ENCODE assay signal across 16 cellular contexts in genomic region chr5:573206-573605, GRCh38. TPM values are rescaled to one million over a fixed set of nuclear protein-coding genes. Genes with fewer than 3 reads are reported as not detected.
DNase-seq lines count a peak whose midpoint lies in the region; ATAC-seq, FAIRE-seq and TF ChIP-seq lines count a peak whose summit lies in the region.
"Had no signal": no experiment of that assay in that cellular context is flagged by ENCODE, and none has a peak within 500 bp of the region (broad histone marks: within the 10 kb centered on the region; RNA-seq: fewer than 3 reads in every experiment).

No MANE protein-coding gene starts in this region.

- H3F3A ChIP-seq in MM.1S (ENCODE audit: insufficient read depth, low read length), result no peaks in the 10 kb centered on the region

- in situ Hi-C loops in HepG2 (cut with HindIII; ENCODE audit: extremely low pct_ligation_motif_present, low pct_unique_long_range_greater_than_20kb), result no loop called here

- no peaks in the 10 kb centered on the region for H3K36me3 ChIP-seq in sigmoid colon
- H3K36me3 ChIP-seq in MM.1S (replicated peaks; ENCODE audit: insufficient read depth, low read length), result no peaks in the 10 kb centered on the region
- H3K36me3 ChIP-seq in HepG2 (replicated peaks in 1 of 2; ENCODE audit: control insufficient read depth in 1 of 2, insufficient read depth in 2 of 2, low read length in 2 of 2), result no peaks in the 10 kb centered on the region
- H3K36me3 ChIP-seq: BLaER1 had no signal

- WGBS in sigmoid colon, 2 donors, result 95% methylated on average over 12 of the region's 12 CpGs
- WGBS in HepG2 (ENCODE audit: low lambda C conversion rate), result 59% methylated on average over 12 of the region's 12 CpGs

- no peak for ATAC-seq in HepG2

- CTCF ChIA-PET in HepG2 (lab: Yijun Ruan, JAX; ENCODE audit: low intra/inter-chr PET ratio, low total read pairs), result no interaction called here

- TF ChIP-seq CTCF in sigmoid colon (IDR thresholded peaks at IDR 0.05), result no peak
- no peak for TF ChIP-seq CTCF in MM.1S (IDR thresholded peaks at IDR 0.05; ENCODE audit: low read length)
- no peak for TF ChIP-seq CTCF in HepG2 (CRISPR knock-in tag; IDR thresholded peaks at IDR 0.05)

- DNase-seq in NCI-H345 (lab: John Stamatoyannopoulos, UW) (peak; percentile 34), NCI-H345 treated with DMSO at 0.1 percent for 48 hours (lab: John Stamatoyannopoulos, UW; ENCODE audit: unreplicated experiment) (no peak), NCI-H69 (lab: John Stamatoyannopoulos, UW) (peak; percentile 27), mesenteric fat pad (ENCODE audit: low spot score) (peak; percentile 33), sigmoid colon (peak; percentile 14), islet precursor cell (no peak), MM.1S (no peak), HepG2 (ENCODE audit: low spot score) (no peak)
- DNase-seq: 8988T; CD4-positive, alpha-beta memory T cell; GDM1; HCEC 1CT had no signal

- peaks cover 4 to 57% (median 8%) of the 10 kb centered on the region in 3 donors for H3K27me3 ChIP-seq in sigmoid colon
- H3K27me3 ChIP-seq in MM.1S (replicated peaks; ENCODE audit: insufficient read depth, low read length), result peaks cover 26% of the 10 kb centered on the region
- H3K27me3 ChIP-seq in HepG2 (ENCODE audit: control insufficient read depth in 1 of 2, insufficient read depth in 2 of 2, low read length in 2 of 2), result peaks cover 4 to 65% of the 10 kb centered on the region in 2 experiments
- H3K27me3 ChIP-seq: BLaER1 had no signal

- intact Hi-C loops in sigmoid colon (cut with DNase I) (no loop called here), HepG2 (cut with micrococcal nuclease; ENCODE audit: unreplicated experiment) (no loop called here)

- TF ChIP-seq RAD21 in HepG2 (CRISPR knock-in tag; IDR thresholded peaks at IDR 0.05), result no peak

- H3K27ac ChIP-seq in sigmoid colon, result no peak overlapping the region
- H3K27ac ChIP-seq in MM.1S (ENCODE audit: low read length), result no peak overlapping the region
- no peak overlapping the region for H3K27ac ChIP-seq in HepG2 (ENCODE audit: extremely low read length, insufficient read depth, low read length)
- H3K27ac ChIP-seq: BLaER1 had no signal

- peaks cover 2 to 21% (median 11%) of the 10 kb centered on the region in 4 donors for H3K9me3 ChIP-seq in sigmoid colon
- no peaks in the 10 kb centered on the region for H3K9me3 ChIP-seq in MM.1S (replicated peaks; ENCODE audit: insufficient read depth, low read length)
- H3K9me3 ChIP-seq in HepG2 (ENCODE audit: low read length), result peaks cover 5% of the 10 kb centered on the region; the same call in 1 of the 2 replicates

- H3K9ac ChIP-seq in MM.1S (ENCODE audit: low read length), result no peak overlapping the region
- H3K9ac ChIP-seq in HepG2 (ENCODE audit: insufficient read depth, low read depth, low read length), result no peak overlapping the region
- H3K9ac ChIP-seq: BLaER1 had no signal

- TF ChIP-seq EP300 in sigmoid colon (IDR thresholded peaks at IDR 0.05) (no peak), HepG2 (IDR thresholded peaks at IDR 0.05; ENCODE audit: low read depth in 2 of 2, low read length in 2 of 2) (no peak), HepG2 (CRISPR knock-in tag; IDR thresholded peaks at IDR 0.05; ENCODE audit: borderline replicate concordance) (no peak)

- no peaks in the 10 kb centered on the region for H3K9me2 ChIP-seq in MM.1S (replicated peaks; ENCODE audit: insufficient read depth, low read length)

- H3K4me1 ChIP-seq in sigmoid colon (no peaks in the 10 kb centered on the region), MM.1S (ENCODE audit: low read length) (no peaks in the 10 kb centered on the region), HepG2 (ENCODE audit: insufficient read depth, low read length) (no peaks in the 10 kb centered on the region)

- H3K79me2 ChIP-seq in MM.1S (ENCODE audit: low read length) (no peaks in the 10 kb centered on the region), HepG2 (ENCODE audit: insufficient read depth, low read length) (no peaks in the 10 kb centered on the region)

- H3K4me2 ChIP-seq in MM.1S (ENCODE audit: low read depth, low read length) (no peak overlapping the region), HepG2 (ENCODE audit: low read depth, low read length) (no peak overlapping the region)

- no peak for TF ChIP-seq POLR2A in sigmoid colon (IDR thresholded peaks at IDR 0.05)
- no peak for TF ChIP-seq POLR2A in HepG2 (IDR thresholded peaks at IDR 0.05; ENCODE audit: insufficient read depth in 1 of 2, low read depth in 2 of 2, low read length in 2 of 2)

- H2AFZ ChIP-seq in MM.1S (ENCODE audit: low read length) (no peak overlapping the region), HepG2 (ENCODE audit: low read length) (no peak overlapping the region)

- POLR2A ChIA-PET in HepG2 (lab: Yijun Ruan, JAX), result no interaction called here

- H3K4me3 ChIP-seq in sigmoid colon (no peak overlapping the region), MM.1S (ENCODE audit: low read length) (no peak overlapping the region), HepG2 (replicated peaks in 1 of 3; ENCODE audit: insufficient read depth in 1 of 3, low read depth in 2 of 3, low read length in 3 of 3) (no peak overlapping the region)
- H3K4me3 ChIP-seq: BLaER1 had no signal

- FAIRE-seq in HepG2 (lab: Jason Lieb, UNC), result no peak
- FAIRE-seq: GM12892, GM18507, H1 had no signal

- BruUV-seq in HepG2 (replicated peaks; lab: Mats Ljungman, UMichigan), result no TSS peak

- H4K20me1 ChIP-seq in MM.1S (ENCODE audit: insufficient read depth, low read length) (no peaks in the 10 kb centered on the region), HepG2 (ENCODE audit: insufficient read depth, low read length) (no peaks in the 10 kb centered on the region)
- H4K20me1 ChIP-seq: BLaER1 had no signal

RNA-seq across cellular contexts. Expression of gene CEP72, which starts 38.9 kb away (rescaled TPM):
- 2.0 TPM for total RNA-seq in mesenteric fat pad
- 1 to 10 TPM in 2 of 4 donors, under 1 TPM in 2; 0.36 to 5.0 (median 1.4) TPM for total RNA-seq in sigmoid colon
- 1 to 10 TPM in 2 of 3 donors, under 1 TPM in 1; 0.60 to 7.1 (median 1.6) TPM for polyA plus RNA-seq in sigmoid colon
- 8.1 and 9.4 TPM in 2 replicates for total RNA-seq in HepG2 (2016; rRNA removed; fragmentation: Illumina TruSeq; extraction: Trizol)
- total RNA-seq in HepG2 (2016; cell fraction: cytosol; rRNA removed; fragmentation: Illumina TruSeq; extraction: Trizol; ENCODE audit: low read depth), result 11.3 and 14.4 TPM in 2 replicates
- total RNA-seq in HepG2 (2016; cell fraction: insoluble cytoplasmic fraction; rRNA removed; fragmentation: Illumina TruSeq; extraction: Trizol), result 6.5 and 9.1 TPM in 2 replicates
- 6.6 and 7.9 TPM in 2 replicates for total RNA-seq in HepG2 (2016; cell fraction: membrane; rRNA removed; fragmentation: Illumina TruSeq; extraction: Trizol)
- total RNA-seq in HepG2 (2016; cell fraction: nucleus; rRNA removed; fragmentation: Illumina TruSeq; extraction: Trizol), result 11.4 and 12.2 TPM in 2 replicates
- polyA plus RNA-seq in HepG2 (2011; rRNA removed), result 3.4 and 4.4 TPM in 2 replicates
- 1.9 and 3.9 TPM in 2 replicates for polyA plus RNA-seq in HepG2 (2011; cell fraction: cytosol; rRNA removed)
- 8.5 and 11.6 TPM in 2 replicates for polyA plus RNA-seq in HepG2 (2011; cell fraction: nucleus; rRNA removed)
- polyA plus RNA-seq in HepG2 (2012), result 1.8 and 3.2 TPM in 2 replicates
- 0.64 and 0.84 TPM in 2 replicates for polyA plus RNA-seq in HepG2 (2016; cell fraction: cytosol; fragmentation: Illumina TruSeq; extraction: Trizol; ENCODE audit: low read depth)
- 6.3 and 7.6 TPM in 2 replicates for polyA plus RNA-seq in HepG2 (2016; cell fraction: insoluble cytoplasmic fraction; fragmentation: Illumina TruSeq; extraction: Trizol; ENCODE audit: low read depth)
- polyA plus RNA-seq in HepG2 (2016; cell fraction: membrane; fragmentation: Illumina TruSeq; extraction: Trizol; ENCODE audit: low read depth), result 1.9 and 2.0 TPM in 2 replicates
- polyA plus RNA-seq in HepG2 (2016; cell fraction: nucleus; fragmentation: Illumina TruSeq; extraction: Trizol; ENCODE audit: insufficient read depth, low read depth), result 17.4 and 20.5 TPM in 2 replicates
- polyA minus RNA-seq in HepG2 (2011; rRNA and poly(A)+ RNA removed; ENCODE audit: low replicate concordance), result 15.4 and 136 TPM in 2 replicates
- 3.4 and 4.0 TPM in 2 replicates for polyA minus RNA-seq in HepG2 (2011; cell fraction: cytosol; rRNA and poly(A)+ RNA removed)
- 13.1 and 17.0 TPM in 2 replicates for polyA minus RNA-seq in HepG2 (2011; cell fraction: nucleus; rRNA and poly(A)+ RNA removed)

RNA-seq across cellular contexts. Expression of gene SLC9A3, which starts 49.0 kb away (rescaled TPM):
- total RNA-seq in mesenteric fat pad (1.1 TPM), sigmoid colon (1 to 10 TPM in 3 of 4 donors, under 1 TPM in 1; 0.83 to 2.5 (median 2.4) TPM), HepG2 (2016; rRNA removed; fragmentation: Illumina TruSeq; extraction: Trizol) (1.2 and 1.8 TPM in 2 replicates)
- polyA plus RNA-seq in sigmoid colon (10 to 100 TPM; 12.0 to 51.3 (median 19.9) TPM), HepG2 (2011; rRNA removed) (1.5 and 1.9 TPM in 2 replicates)
- total RNA-seq in HepG2 (2016; cell fraction: cytosol; rRNA removed; fragmentation: Illumina TruSeq; extraction: Trizol; ENCODE audit: low read depth), result 0.30 and 0.35 TPM in 2 replicates
- total RNA-seq in HepG2 (2016; cell fraction: insoluble cytoplasmic fraction; rRNA removed; fragmentation: Illumina TruSeq; extraction: Trizol), result 1.3 and 1.6 TPM in 2 replicates
- 1.5 and 1.9 TPM in 2 replicates for total RNA-seq in HepG2 (2016; cell fraction: membrane; rRNA removed; fragmentation: Illumina TruSeq; extraction: Trizol)
- total RNA-seq in HepG2 (2016; cell fraction: nucleus; rRNA removed; fragmentation: Illumina TruSeq; extraction: Trizol), result 1.1 and 1.2 TPM in 2 replicates
- 1.4 TPM in 2 replicates for polyA plus RNA-seq in HepG2 (2011; cell fraction: cytosol; rRNA removed)
- polyA plus RNA-seq in HepG2 (2011; cell fraction: nucleus; rRNA removed), result 2.2 and 2.4 TPM in 2 replicates
- 1.1 and 1.4 TPM in 2 replicates for polyA plus RNA-seq in HepG2 (2012)
- 0.37 and 0.43 TPM in 2 replicates for polyA plus RNA-seq in HepG2 (2016; cell fraction: cytosol; fragmentation: Illumina TruSeq; extraction: Trizol; ENCODE audit: low read depth)
- polyA plus RNA-seq in HepG2 (2016; cell fraction: insoluble cytoplasmic fraction; fragmentation: Illumina TruSeq; extraction: Trizol; ENCODE audit: low read depth), result 1.7 and 1.8 TPM in 2 replicates
- polyA plus RNA-seq in HepG2 (2016; cell fraction: membrane; fragmentation: Illumina TruSeq; extraction: Trizol; ENCODE audit: low read depth), result 1.4 and 1.6 TPM in 2 replicates
- 1.9 and 2.4 TPM in 2 replicates for polyA plus RNA-seq in HepG2 (2016; cell fraction: nucleus; fragmentation: Illumina TruSeq; extraction: Trizol; ENCODE audit: insufficient read depth, low read depth)
- polyA minus RNA-seq in HepG2 (2011; rRNA and poly(A)+ RNA removed; ENCODE audit: low replicate concordance), result 0.76 and 1.0 TPM in 2 replicates
- 0.35 and 0.49 TPM in 2 replicates for polyA minus RNA-seq in HepG2 (2011; cell fraction: cytosol; rRNA and poly(A)+ RNA removed)
- 0.99 and 1.0 TPM in 2 replicates for polyA minus RNA-seq in HepG2 (2011; cell fraction: nucleus; rRNA and poly(A)+ RNA removed)

Comparison
In these comparisons a context has a peak if more than half of its experiments do, and no peak if none do; other contexts are left out.
1. DNase-seq: peak in NCI-H345 (single experiment), NCI-H69 (single experiment), mesenteric fat pad (single experiment) and sigmoid colon (single experiment); none in NCI-H345 treated with DMSO at 0.1 percent for 48 hours (single experiment), islet precursor cell (single experiment), MM.1S (single experiment) and HepG2 (single experiment).